In genomic region chr2:6780765-6781274, GRCh38 we compare ENCODE assay signal across 8 cellular contexts.
DNase-seq lines count a peak whose midpoint lies in the region; ATAC-seq and TF ChIP-seq lines count a peak whose summit lies in the region.

No MANE protein-coding gene starts in this region.

- peaks cover 19% of the 10 kb centered on the region for H3K4me1 Mint-ChIP-seq in mesothelial cell of epicardium

- H3K27me3 Mint-ChIP-seq in mesothelial cell of epicardium (ENCODE audit: low read depth), result no peaks in the 10 kb centered on the region

- H3K27ac Mint-ChIP-seq in mesothelial cell of epicardium, result peak overlapping the region; percentile 69

- no peaks in the 10 kb centered on the region for H3K36me3 Mint-ChIP-seq in mesothelial cell of epicardium

- H3K9me3 Mint-ChIP-seq in mesothelial cell of epicardium, result peaks cover 5% of the 10 kb centered on the region

- peak; percentile 48 for DNase-seq in SKM-1 treated with dmso at 0.1 percent for 144 hours (lab: John Stamatoyannopoulos, UW; ENCODE audit: unreplicated experiment)
- DNase-seq in SKM-1 (lab: John Stamatoyannopoulos, UW; ENCODE audit: unreplicated experiment), result no peak
- peak; percentile 88 for DNase-seq in NCI-H2029 (lab: John Stamatoyannopoulos, UW)
- DNase-seq in activated naive CD8-positive, alpha-beta T cell treated with anti-CD3 and anti-CD28 coated beads, Interleukin-2, amount 50 U/mL, for 16 hours (ENCODE audit: low read depth, low spot score), result peak; percentile 3
- peak in 1 of 2 experiments; percentile 52 for DNase-seq in mesothelial cell of epicardium (ENCODE audit: low spot score in 2 of 2, unreplicated experiment in 2 of 2)
- DNase-seq in GM10266 (ENCODE audit: extremely low spot score), result no peak
- no peak for DNase-seq in HK-2 (ENCODE audit: unreplicated experiment)

- TF ChIP-seq CTCF in mesothelial cell of epicardium (IDR thresholded peaks at IDR 0.05; ENCODE audit: unreplicated experiment) (no peak), GM10266 (IDR thresholded peaks at IDR 0.05; ENCODE audit: control insufficient read depth, insufficient read depth, low read depth, missing control alignments) (no peak)

- no peak overlapping the region for H3K4me3 Mint-ChIP-seq in mesothelial cell of epicardium

- peak; percentile 83 for ATAC-seq in HG02678 (IDR thresholded peaks at IDR 0.05; ENCODE audit: unreplicated experiment)

Comparison
In these comparisons a context has a peak if more than half of its experiments do, and no peak if none do; other contexts are left out.
1. DNase-seq: peak in SKM-1 treated with dmso at 0.1 percent for 144 hours (single experiment), NCI-H2029 (single experiment) and activated naive CD8-positive, alpha-beta T cell treated with anti-CD3 and anti-CD28 coated beads, Interleukin-2, amount 50 U/mL, for 16 hours (single experiment); none in SKM-1 (single experiment), GM10266 (single experiment) and HK-2 (single experiment).